Comparison of ENCODE assay signal across 8 cellular contexts in genomic region chr11:6655020-6655789, GRCh38. TPM values are rescaled to one million over a fixed set of nuclear protein-coding genes. Genes with fewer than 3 reads are reported as not detected.
A peak's percentile ranks its signal among the peaks of the same experiment; 100 is the strongest.
DNase-seq lines count a peak whose midpoint lies in the region; ATAC-seq lines count a peak whose summit lies in the region.

No MANE protein-coding gene starts in this region.

- ATAC-seq in GM18519 (IDR thresholded peaks at IDR 0.05; ENCODE audit: low FRiP score, unreplicated experiment), result no peak

- H3K36me3 Mint-ChIP-seq in activated naive CD8-positive, alpha-beta T cell treated with anti-CD3 and anti-CD28 coated beads for 36 hours, result no peaks in the 10 kb centered on the region

- peaks cover 5% of the 10 kb centered on the region for H3K27me3 Mint-ChIP-seq in activated naive CD8-positive, alpha-beta T cell treated with anti-CD3 and anti-CD28 coated beads for 36 hours

- H3K27ac Mint-ChIP-seq in activated naive CD8-positive, alpha-beta T cell treated with anti-CD3 and anti-CD28 coated beads for 36 hours, result no peak overlapping the region

- peaks cover 3% of the 10 kb centered on the region for H3K4me1 Mint-ChIP-seq in activated naive CD8-positive, alpha-beta T cell treated with anti-CD3 and anti-CD28 coated beads for 36 hours

- DNase-seq in DMS53 (lab: John Stamatoyannopoulos, UW), result peak; percentile 37
- no peak for DNase-seq in DMS53 treated with DMSO at 0.1 percent for 48 hours (lab: John Stamatoyannopoulos, UW; ENCODE audit: unreplicated experiment)
- peak; percentile 38 for DNase-seq in activated naive CD8-positive, alpha-beta T cell treated with anti-CD3 and anti-CD28 coated beads for 36 hours
- DNase-seq in iPS-NIHi7 (ENCODE audit: extremely low spot score), result peak; percentile 33
- peak; percentile 30 to 35 for DNase-seq in stimulated activated CD4-positive, alpha-beta T cell treated with anti-CD3 and anti-CD28 coated beads, Interleukin-4, amount 100 ng/mL, for 4 hours
- no peak for DNase-seq in Kasumi-1 (lab: John Stamatoyannopoulos, UW)
- DNase-seq in UCSD-AML1 (lab: John Stamatoyannopoulos, UW; ENCODE audit: unreplicated experiment), result no peak

- H3K9me3 Mint-ChIP-seq in activated naive CD8-positive, alpha-beta T cell treated with anti-CD3 and anti-CD28 coated beads for 36 hours, result no peaks in the 10 kb centered on the region

- H3K4me3 Mint-ChIP-seq in activated naive CD8-positive, alpha-beta T cell treated with anti-CD3 and anti-CD28 coated beads for 36 hours, result no peak overlapping the region

RNA-seq across cellular contexts. Expression of gene DCHS1, which starts 0.4 kb away (rescaled TPM):
- total RNA-seq in activated naive CD8-positive, alpha-beta T cell treated with anti-CD3 and anti-CD28 coated beads for 36 hours, result 1 to 10 TPM; 1.3 to 1.4 TPM

RNA-seq across cellular contexts. Expression of gene MRPL17, which starts 27.9 kb away (rescaled TPM):
- 100 to 1,000 TPM; 141 to 143 TPM for total RNA-seq in activated naive CD8-positive, alpha-beta T cell treated with anti-CD3 and anti-CD28 coated beads for 36 hours

RNA-seq across cellular contexts. Expression of gene TPP1, which starts 36.0 kb away (rescaled TPM):
- total RNA-seq in activated naive CD8-positive, alpha-beta T cell treated with anti-CD3 and anti-CD28 coated beads for 36 hours, result 10 to 100 TPM; 30.7 to 33.7 TPM

RNA-seq across cellular contexts. Expression of gene TAF10, which starts 43.2 kb away (rescaled TPM):
- total RNA-seq in activated naive CD8-positive, alpha-beta T cell treated with anti-CD3 and anti-CD28 coated beads for 36 hours, result 100 to 1,000 TPM; 156 to 160 TPM

RNA-seq across cellular contexts. Expression of gene ILK, which starts 51.6 kb away (rescaled TPM):
- total RNA-seq in activated naive CD8-positive, alpha-beta T cell treated with anti-CD3 and anti-CD28 coated beads for 36 hours, result 10 to 100 TPM; 66.1 to 68.0 TPM

Comparison
In these comparisons a context has a peak if more than half of its experiments do, and no peak if none do; other contexts are left out.
1. DNase-seq: peak in DMS53 (single experiment), activated naive CD8-positive, alpha-beta T cell treated with anti-CD3 and anti-CD28 coated beads for 36 hours (single experiment), iPS-NIHi7 (single experiment) and stimulated activated CD4-positive, alpha-beta T cell treated with anti-CD3 and anti-CD28 coated beads, Interleukin-4, amount 100 ng/mL, for 4 hours (2 of 2); none in DMS53 treated with DMSO at 0.1 percent for 48 hours (single experiment), Kasumi-1 (0 of 2) and UCSD-AML1 (single experiment).